Comparison of ENCODE assay signal across 22 cellular contexts in the genomic region with DNA sequence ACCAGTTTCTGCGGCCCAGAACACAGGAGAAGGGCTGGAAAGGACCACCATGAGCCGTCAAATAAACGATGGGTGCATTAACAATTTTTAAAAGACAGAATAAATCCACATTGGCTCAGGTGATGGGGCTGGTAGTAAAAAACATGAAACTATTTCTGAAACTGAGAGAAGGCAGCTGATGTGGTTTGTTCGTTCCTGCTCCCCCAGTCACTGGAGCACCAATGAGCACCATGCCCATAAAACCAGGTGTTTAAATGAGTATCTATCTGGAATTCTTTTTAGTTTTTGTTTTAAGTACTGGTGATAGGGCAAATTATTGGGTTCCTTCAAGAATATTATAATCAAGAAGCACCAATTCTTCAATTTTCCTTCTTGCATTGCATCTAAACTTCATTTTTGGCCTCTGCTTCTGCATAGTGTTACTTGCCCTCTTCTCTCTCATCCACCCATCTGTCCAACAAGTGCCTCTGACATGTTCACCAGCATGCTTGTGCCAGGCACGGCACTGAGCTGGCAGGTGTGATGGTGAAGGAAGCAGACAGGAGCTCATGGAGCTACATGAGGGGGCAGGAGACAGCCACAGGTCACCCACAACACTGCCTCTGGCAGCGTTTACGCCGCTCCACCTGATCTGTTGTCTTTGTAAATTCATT.
DNase-seq lines count a peak whose midpoint lies in the region; ATAC-seq and TF ChIP-seq lines count a peak whose summit lies in the region.
"Had no signal": no experiment of that assay in that cellular context is flagged by ENCODE, and none has a peak within 500 bp of the region (broad histone marks: within the 10 kb centered on the region; RNA-seq: fewer than 3 reads in every experiment).

No MANE protein-coding gene starts in this region.

- no peaks in the 10 kb centered on the region for H3K9me3 ChIP-seq in heart right ventricle
- H3K9me3 ChIP-seq in gastroesophageal sphincter: no peaks in the 10 kb centered on the region
- H3K9me3 ChIP-seq: BLaER1, esophagus muscularis mucosa, gastrocnemius medialis, HAP-1, stomach had no signal

- H3K4me2 ChIP-seq in KMS-11: peak overlapping the region; percentile 61
- H3K4me2 ChIP-seq: BLaER1 had no signal

- H3K9me3 Mint-ChIP-seq in activated naive CD4-positive, alpha-beta T cell treated with anti-CD3 and anti-CD28 coated beads, Interleukin-2, amount 10 ng/mL, durations not matched to agents 7 days and 5 days: no peaks in the 10 kb centered on the region
- H3K9me3 Mint-ChIP-seq in activated naive CD4-positive, alpha-beta T cell treated with anti-CD3 and anti-CD28 coated beads for 36 hours: no peaks in the 10 kb centered on the region
- H3K9me3 Mint-ChIP-seq in stimulated activated naive B cell treated with anti-CD40 and anti-IgM and Interleukin-4, amounts not matched to agents 10 μg/mL and 1 μg/mL and 100 μg/mL, for 72 hours: no peaks in the 10 kb centered on the region
- H3K9me3 Mint-ChIP-seq: activated naive CD8-positive, alpha-beta T cell treated with anti-CD3 and anti-CD28 coated beads, Interleukin-2, amount 50 U/mL, for 24 hours; type B pancreatic cell had no signal

- peak overlapping the region; percentile 20 for H3K27ac Mint-ChIP-seq in activated naive CD4-positive, alpha-beta T cell treated with anti-CD3 and anti-CD28 coated beads, Interleukin-2, amount 10 ng/mL, durations not matched to agents 7 days and 5 days
- no peak overlapping the region for H3K27ac Mint-ChIP-seq in activated naive CD4-positive, alpha-beta T cell treated with anti-CD3 and anti-CD28 coated beads for 36 hours
- peak overlapping the region; percentile 20 for H3K27ac Mint-ChIP-seq in stimulated activated naive B cell treated with anti-CD40 and anti-IgM and Interleukin-4, amounts not matched to agents 10 μg/mL and 1 μg/mL and 100 μg/mL, for 72 hours
- H3K27ac Mint-ChIP-seq: activated naive CD8-positive, alpha-beta T cell treated with anti-CD3 and anti-CD28 coated beads, Interleukin-2, amount 50 U/mL, for 24 hours; type B pancreatic cell had no signal

- CTCF ChIA-PET in activated naive CD4-positive, alpha-beta T cell treated with anti-CD3 and anti-CD28 coated beads, Interleukin-2, amount 10 ng/mL, durations not matched to agents 7 days and 5 days (lab: Charles Lee): interaction anchor here (1.5 kb wide), 1 partner anchor 8 kb away, joined by 4 read pairs; no protein-coding TSS in a partner anchor
- CTCF ChIA-PET in activated naive CD4-positive, alpha-beta T cell treated with anti-CD3 and anti-CD28 coated beads for 36 hours (lab: Charles Lee): no interaction called here

- no peaks in the 10 kb centered on the region for H3K27me3 ChIP-seq in KMS-11 (ENCODE audit: insufficient read depth, low read depth)
- no peaks in the 10 kb centered on the region for H3K27me3 ChIP-seq in heart right ventricle
- H3K27me3 ChIP-seq in gastroesophageal sphincter: no peaks in the 10 kb centered on the region
- H3K27me3 ChIP-seq: BLaER1, esophagus muscularis mucosa, gastrocnemius medialis, stomach had no signal

- H3K36me3 Mint-ChIP-seq in activated naive CD4-positive, alpha-beta T cell treated with anti-CD3 and anti-CD28 coated beads, Interleukin-2, amount 10 ng/mL, durations not matched to agents 7 days and 5 days: peaks cover 55% of the 10 kb centered on the region
- peaks cover 47% of the 10 kb centered on the region for H3K36me3 Mint-ChIP-seq in activated naive CD4-positive, alpha-beta T cell treated with anti-CD3 and anti-CD28 coated beads for 36 hours (ENCODE audit: low read depth)
- H3K36me3 Mint-ChIP-seq in stimulated activated naive B cell treated with anti-CD40 and anti-IgM and Interleukin-4, amounts not matched to agents 10 μg/mL and 1 μg/mL and 100 μg/mL, for 72 hours: peaks cover 58 to 73% of the 10 kb centered on the region in 2 donors

- no peak for TF ChIP-seq POLR2A in gastroesophageal sphincter (IDR thresholded peaks at IDR 0.05)

- H3K4me3 ChIP-seq in KMS-11 (IDR thresholded peaks at IDR 0.05; ENCODE audit: insufficient read depth, low read depth, low read length): no peak overlapping the region
- no peak overlapping the region for H3K4me3 ChIP-seq in heart right ventricle
- H3K4me3 ChIP-seq in gastroesophageal sphincter: no peak overlapping the region
- H3K4me3 ChIP-seq: BLaER1, esophagus muscularis mucosa, gastrocnemius medialis, HAP-1, stomach had no signal

- no peaks in the 10 kb centered on the region for H3K27me3 Mint-ChIP-seq in activated naive CD4-positive, alpha-beta T cell treated with anti-CD3 and anti-CD28 coated beads, Interleukin-2, amount 10 ng/mL, durations not matched to agents 7 days and 5 days
- no peaks in the 10 kb centered on the region for H3K27me3 Mint-ChIP-seq in activated naive CD4-positive, alpha-beta T cell treated with anti-CD3 and anti-CD28 coated beads for 36 hours (ENCODE audit: low read depth)
- H3K27me3 Mint-ChIP-seq in stimulated activated naive B cell treated with anti-CD40 and anti-IgM and Interleukin-4, amounts not matched to agents 10 μg/mL and 1 μg/mL and 100 μg/mL, for 72 hours: no peaks in the 10 kb centered on the region
- H3K27me3 Mint-ChIP-seq: activated naive CD8-positive, alpha-beta T cell treated with anti-CD3 and anti-CD28 coated beads, Interleukin-2, amount 50 U/mL, for 24 hours; type B pancreatic cell had no signal

- TF ChIP-seq EP300 in gastroesophageal sphincter (IDR thresholded peaks at IDR 0.05): no peak

- WGBS in heart right ventricle, 2 donors: 77 to 89% methylated on average over 8 of the region's 8 CpGs
- 95% methylated on average over 5 to 8 of the region's 8 CpGs for WGBS in gastroesophageal sphincter (ENCODE audit: low coverage in 1 of 2), 2 donors

- H4K20me1 ChIP-seq in KMS-11 (ENCODE audit: insufficient read depth): peaks cover 20% of the 10 kb centered on the region; the same call in 1 of the 2 replicates

- no peak overlapping the region for H3K4me3 Mint-ChIP-seq in activated naive CD4-positive, alpha-beta T cell treated with anti-CD3 and anti-CD28 coated beads, Interleukin-2, amount 10 ng/mL, durations not matched to agents 7 days and 5 days
- H3K4me3 Mint-ChIP-seq in activated naive CD4-positive, alpha-beta T cell treated with anti-CD3 and anti-CD28 coated beads for 36 hours: no peak overlapping the region
- no peak overlapping the region for H3K4me3 Mint-ChIP-seq in stimulated activated naive B cell treated with anti-CD40 and anti-IgM and Interleukin-4, amounts not matched to agents 10 μg/mL and 1 μg/mL and 100 μg/mL, for 72 hours
- H3K4me3 Mint-ChIP-seq: activated naive CD8-positive, alpha-beta T cell treated with anti-CD3 and anti-CD28 coated beads, Interleukin-2, amount 50 U/mL, for 24 hours; type B pancreatic cell had no signal

- H3K79me2 ChIP-seq in KMS-11 (ENCODE audit: insufficient read depth, low read depth): peaks cover 66% of the 10 kb centered on the region; the same call in 1 of the 2 replicates

- ATAC-seq in heart right ventricle (peak; percentile 8 to 75 (median 34)), gastroesophageal sphincter (no peak), HG03025 (IDR thresholded peaks at IDR 0.05; ENCODE audit: low FRiP score, unreplicated experiment) (no peak)
- no peak for ATAC-seq in stimulated activated naive B cell treated with anti-CD40 and anti-IgM and Interleukin-4, amounts not matched to agents 10 μg/mL and 1 μg/mL and 100 μg/mL, for 72 hours (replicated peaks)
- ATAC-seq: activated naive CD8-positive, alpha-beta T cell treated with anti-CD3 and anti-CD28 coated beads, Interleukin-2, amount 50 U/mL, for 24 hours; gastrocnemius medialis had no signal

- H3K27ac ChIP-seq in KMS-11 (peak overlapping the region; percentile 24; the same call in 1 of the 2 replicates), heart right ventricle (peak overlapping the region in 6 of 10 donors; percentile 47 to 75 (median 64)), gastroesophageal sphincter (no peak overlapping the region)
- H3K27ac ChIP-seq: BLaER1, esophagus muscularis mucosa, stomach had no signal

- H3K4me1 ChIP-seq in KMS-11 (ENCODE audit: low read depth, poor library complexity, severe bottlenecking) (peaks cover 34% of the 10 kb centered on the region), heart right ventricle (peaks cover 5 to 57% (median 43%) of the 10 kb centered on the region in 9 donors), gastroesophageal sphincter (peaks cover 0 to 12% (median 0%) of the 10 kb centered on the region in 3 donors)
- H3K4me1 ChIP-seq: BLaER1, HAP-1 had no signal

- intact Hi-C loops in activated naive CD4-positive, alpha-beta T cell treated with anti-CD3 and anti-CD28 coated beads for 36 hours (cut with micrococcal nuclease): no loop called here
- intact Hi-C loops in heart right ventricle (cut with DNase I): loop anchor here in 2 of 10 donors (10.0 kb wide), 1 partner anchor 59 kb away; no protein-coding TSS in a partner anchor

- H3K36me3 ChIP-seq in KMS-11 (ENCODE audit: insufficient read depth): peaks cover 21% of the 10 kb centered on the region; the same call in 1 of the 2 replicates
- peaks cover 0 to 62% (median 27%) of the 10 kb centered on the region in 9 donors for H3K36me3 ChIP-seq in heart right ventricle
- peaks cover 0 to 65% of the 10 kb centered on the region in 2 donors for H3K36me3 ChIP-seq in gastroesophageal sphincter

- H3K9ac ChIP-seq in KMS-11: no peak overlapping the region
- H3K9ac ChIP-seq: BLaER1 had no signal

- H2AFZ ChIP-seq in KMS-11 (ENCODE audit: low read depth): no peak overlapping the region

- no peak for DNase-seq in activated naive CD4-positive, alpha-beta T cell treated with anti-CD3 and anti-CD28 coated beads, Interleukin-2, amount 10 ng/mL, durations not matched to agents 7 days and 5 days
- DNase-seq in activated naive CD4-positive, alpha-beta T cell treated with anti-CD3 and anti-CD28 coated beads for 36 hours: no peak
- no peak for DNase-seq in heart right ventricle
- no peak for DNase-seq in stimulated activated naive B cell treated with anti-CD40 and anti-IgM and Interleukin-4, amounts not matched to agents 10 μg/mL and 1 μg/mL and 100 μg/mL, for 72 hours
- DNase-seq in AG08395 (ENCODE audit: low spot score): no peak
- DNase-seq: activated naive CD8-positive, alpha-beta T cell treated with anti-CD3 and anti-CD28 coated beads, Interleukin-2, amount 50 U/mL, for 24 hours; Calu3; gastrocnemius medialis; NCI-H1048; NCI-H1930; occipital lobe; retina; stimulated activated CD4-positive, alpha-beta T cell treated with anti-CD3 and anti-CD28 coated beads, Interleukin-12 subunit alpha, Interleukin-12 subunit beta, amount 100 ng/mL, for 4 hours; stimulated activated CD4-positive, alpha-beta T cell treated with anti-CD3 and anti-CD28 coated beads, Interleukin-4, amount 100 ng/mL, for 4 hours; stomach had no signal

- H3K4me1 Mint-ChIP-seq in activated naive CD4-positive, alpha-beta T cell treated with anti-CD3 and anti-CD28 coated beads, Interleukin-2, amount 10 ng/mL, durations not matched to agents 7 days and 5 days: peaks cover 6% of the 10 kb centered on the region
- peaks cover 18% of the 10 kb centered on the region for H3K4me1 Mint-ChIP-seq in activated naive CD4-positive, alpha-beta T cell treated with anti-CD3 and anti-CD28 coated beads for 36 hours (ENCODE audit: low read depth)
- H3K4me1 Mint-ChIP-seq in stimulated activated naive B cell treated with anti-CD40 and anti-IgM and Interleukin-4, amounts not matched to agents 10 μg/mL and 1 μg/mL and 100 μg/mL, for 72 hours: peaks cover 21 to 25% of the 10 kb centered on the region in 2 donors

- TF ChIP-seq CTCF in KMS-11 (conservative IDR thresholded peaks at IDR 0.05; ENCODE audit: low read depth, low read length): no peak
- TF ChIP-seq CTCF in heart right ventricle (IDR thresholded peaks at IDR 0.05): no peak
- no peak for TF ChIP-seq CTCF in gastroesophageal sphincter (IDR thresholded peaks at IDR 0.05)

Comparison
In these comparisons a context has a peak if more than half of its experiments do, and no peak if none do; other contexts are left out.
1. H3K27ac ChIP-seq: peak in KMS-11 (single experiment) and heart right ventricle (6 of 10); none in gastroesophageal sphincter (0 of 4).
2. ATAC-seq: peak in heart right ventricle (8 of 8); none in stimulated activated naive B cell treated with anti-CD40 and anti-IgM and Interleukin-4, amounts not matched to agents 10 μg/mL and 1 μg/mL and 100 μg/mL, for 72 hours (0 of 2), gastroesophageal sphincter (single experiment) and HG03025 (single experiment).